Comparison of ENCODE assay signal across 21 cellular contexts in genomic region chr10:35396560-35397434, GRCh38.
DNase-seq lines count a peak whose midpoint lies in the region; ATAC-seq and TF ChIP-seq lines count a peak whose summit lies in the region.
"Had no signal": no experiment of that assay in that cellular context is flagged by ENCODE, and none has a peak within 500 bp of the region (broad histone marks: within the 10 kb centered on the region; RNA-seq: fewer than 3 reads in every experiment).

No MANE protein-coding gene starts in this region.

- H3K27ac ChIP-seq in right atrium auricular region (no peak overlapping the region), psoas muscle (peak overlapping the region; percentile 0)
- H3K27ac ChIP-seq: A549, transverse colon, VCaP had no signal

- peak overlapping the region; percentile 89 for H3K27ac Mint-ChIP-seq in WTC11
- H3K27ac Mint-ChIP-seq in memory B cell: peak overlapping the region; percentile 33
- H3K27ac Mint-ChIP-seq: activated T-cell treated with anti-CD3 and anti-CD28 coated beads, Interleukin-2, amount 50 U/mL, for 72 hours had no signal

- 77 to 84% (median 83%) methylated on average over 12 of the region's 12 CpGs for WGBS in psoas muscle, 3 donors

- CTCF ChIA-PET in WTC11 (lab: Charles Lee): interaction anchor here (1.1 kb wide), 1 partner anchor 150 kb away, joined by 3 read pairs; no protein-coding TSS in a partner anchor

- intact Hi-C loops in cardiac septum (cut with DNase I): no loop called here
- intact Hi-C loops in psoas muscle (cut with DNase I): no loop called here

- H3K36me3 ChIP-seq in right atrium auricular region (no peaks in the 10 kb centered on the region), psoas muscle (ENCODE audit: insufficient read depth in 1 of 2, low read depth in 1 of 2) (no peaks in the 10 kb centered on the region)
- H3K36me3 ChIP-seq: transverse colon had no signal

- H3K4me3 Mint-ChIP-seq in WTC11 (no peak overlapping the region), memory B cell (no peak overlapping the region)
- H3K4me3 Mint-ChIP-seq: activated T-cell treated with anti-CD3 and anti-CD28 coated beads, Interleukin-2, amount 50 U/mL, for 72 hours; B cell had no signal

- no peak for ATAC-seq in WTC11
- no peak for ATAC-seq in memory B cell (ENCODE audit: low read depth)
- no peak for ATAC-seq in psoas muscle
- ATAC-seq: activated T-cell treated with anti-CD3 and anti-CD28 coated beads, Interleukin-2, amount 50 U/mL, for 72 hours had no signal

- peak; percentile 63 for DNase-seq in cardiac septum (ENCODE audit: low spot score)
- DNase-seq in right atrium auricular region (ENCODE audit: low spot score): no peak
- no peak for DNase-seq in WTC11 (ENCODE audit: low spot score)
- DNase-seq in memory B cell (ENCODE audit: low spot score in 2 of 2): no peak
- DNase-seq in psoas muscle: no peak
- no peak for DNase-seq in NCI-H2029 (lab: John Stamatoyannopoulos, UW)
- DNase-seq in activated CD4-positive, alpha-beta T cell treated with anti-CD3 and anti-CD28 coated beads, Interleukin-2, amount 50 U/mL, for 48 hours: no peak
- no peak for DNase-seq in pons (ENCODE audit: low spot score)
- DNase-seq: activated CD4-positive, alpha-beta T cell treated with anti-CD3 and anti-CD28 coated beads, Interleukin-2, amount 50 U/mL, for 1 hour; activated naive CD4-positive, alpha-beta T cell treated with Interleukin-2 at 50 U/mL for 16 hours; activated T-cell treated with anti-CD3 and anti-CD28 coated beads, Interleukin-2, amount 50 U/mL, for 72 hours; DMS79; GDM1; NCI-H2171; SHP77 treated with DMSO at 0.1 percent for 48 hours; T-helper 9 cell; transverse colon had no signal

- no peaks in the 10 kb centered on the region for H3K27me3 ChIP-seq in right atrium auricular region
- no peaks in the 10 kb centered on the region for H3K27me3 ChIP-seq in psoas muscle (ENCODE audit: insufficient read depth in 3 of 3, low read length in 2 of 3)
- H3K27me3 ChIP-seq: transverse colon had no signal

- H3K27me3 Mint-ChIP-seq in WTC11 (ENCODE audit: low read depth) (no peaks in the 10 kb centered on the region), memory B cell (no peaks in the 10 kb centered on the region)
- H3K27me3 Mint-ChIP-seq: B cell had no signal

- H3K36me3 Mint-ChIP-seq in WTC11 (peaks cover under 1% of the 10 kb centered on the region), memory B cell (peaks cover 6% of the 10 kb centered on the region)

- no peak overlapping the region for H3K4me3 ChIP-seq in right atrium auricular region
- no peak overlapping the region for H3K4me3 ChIP-seq in psoas muscle
- H3K4me3 ChIP-seq: A549, lung, transverse colon had no signal

- peaks cover 1% of the 10 kb centered on the region for H3K9me3 Mint-ChIP-seq in WTC11
- no peaks in the 10 kb centered on the region for H3K9me3 Mint-ChIP-seq in memory B cell
- H3K9me3 Mint-ChIP-seq: activated T-cell treated with anti-CD3 and anti-CD28 coated beads, Interleukin-2, amount 50 U/mL, for 72 hours had no signal

- TF ChIP-seq CTCF in right atrium auricular region (IDR thresholded peaks at IDR 0.05): no peak
- no peak for TF ChIP-seq CTCF in WTC11 (IDR thresholded peaks at IDR 0.05)
- TF ChIP-seq CTCF in psoas muscle (IDR thresholded peaks at IDR 0.05): no peak

- POLR2A ChIA-PET in WTC11 (lab: Charles Lee): no interaction called here

- H3K4me1 ChIP-seq in right atrium auricular region: peaks cover 0 to 94% of the 10 kb centered on the region in 2 donors
- peaks cover 84% of the 10 kb centered on the region for H3K4me1 ChIP-seq in psoas muscle

- H3K4me1 Mint-ChIP-seq in WTC11 (peaks cover 79% of the 10 kb centered on the region), memory B cell (peaks cover 64% of the 10 kb centered on the region)

- H3K9me3 ChIP-seq in right atrium auricular region: no peaks in the 10 kb centered on the region
- H3K9me3 ChIP-seq in psoas muscle: no peaks in the 10 kb centered on the region
- H3K9me3 ChIP-seq: A549, transverse colon had no signal

TF ChIP-seq in WTC11, 78 proteins besides CTCF, POLR2A, EP300 and RAD21:
- TF ChIP-seq USF1 (CRISPR knock-in tag; IDR thresholded peaks at IDR 0.05) (no peak), NFYB (CRISPR knock-in tag; conservative IDR thresholded peaks at IDR 0.05; ENCODE audit: low read depth) (no peak)
